Comparison of ENCODE assay signal across 11 cellular contexts in genomic region chr2:204447722-204448121, GRCh38.
"Had no signal": no experiment of that assay in that cellular context is flagged by ENCODE, and none has a peak within 500 bp of the region (broad histone marks: within the 10 kb centered on the region; RNA-seq: fewer than 3 reads in every experiment).

No MANE protein-coding gene starts in this region.

- H3K4me3 ChIP-seq: GM23248, GM23338, HAP-1 had no signal

- H3K36me3 ChIP-seq: HAP-1 had no signal

- DNase-seq: GM23248, GOT3, H7, H9, HCEC 1CT, HFFc6 had no signal

- H3K4me2 ChIP-seq: GM23338 had no signal

- H3K9ac ChIP-seq: GM23248 had no signal

- H2AFZ ChIP-seq: GM23248, GM23338 had no signal

- FAIRE-seq: H1, H54 had no signal

- H3K27ac ChIP-seq: GM23248 had no signal

- ATAC-seq: GM23338, HCT116 had no signal
